In genomic region chr3:22315925-22316324, GRCh38 we compare ENCODE assay signal across 20 cellular contexts.
DNase-seq lines count a peak whose midpoint lies in the region; ATAC-seq and TF ChIP-seq lines count a peak whose summit lies in the region.
"Had no signal": no experiment of that assay in that cellular context is flagged by ENCODE, and none has a peak within 500 bp of the region (broad histone marks: within the 10 kb centered on the region; RNA-seq: fewer than 3 reads in every experiment).

No MANE protein-coding gene starts in this region.

- ATAC-seq in HG03354 (IDR thresholded peaks at IDR 0.05; ENCODE audit: poor library complexity, severe bottlenecking, unreplicated experiment): no peak
- no peak for ATAC-seq in activated T-helper 17 cell treated with anti-CD3 and anti-CD28 coated beads, Interleukin-2, amount 50 U/mL, for 72 hours (replicated peaks)
- ATAC-seq: GM12878 had no signal

- TF ChIP-seq CTCF in fibroblast of the aortic adventitia (IDR thresholded peaks at IDR 0.05; ENCODE audit: insufficient read depth, low read length) (no peak), osteocyte (IDR thresholded peaks at IDR 0.05) (no peak)

- H3K9me3 Mint-ChIP-seq in osteocyte (ENCODE audit: unreplicated experiment): no peaks in the 10 kb centered on the region
- peaks cover 14% of the 10 kb centered on the region for H3K9me3 Mint-ChIP-seq in activated T-helper 17 cell treated with anti-CD3 and anti-CD28 coated beads, Interleukin-2, amount 50 U/mL, for 72 hours

- H3K4me3 Mint-ChIP-seq in osteocyte (ENCODE audit: unreplicated experiment): no peak overlapping the region
- no peak overlapping the region for H3K4me3 Mint-ChIP-seq in activated T-helper 17 cell treated with anti-CD3 and anti-CD28 coated beads, Interleukin-2, amount 50 U/mL, for 72 hours
- H3K4me3 Mint-ChIP-seq: CD4-positive, alpha-beta T cell had no signal

- peaks cover 6% of the 10 kb centered on the region for H3K4me1 Mint-ChIP-seq in osteocyte (ENCODE audit: unreplicated experiment)
- no peaks in the 10 kb centered on the region for H3K4me1 Mint-ChIP-seq in activated T-helper 17 cell treated with anti-CD3 and anti-CD28 coated beads, Interleukin-2, amount 50 U/mL, for 72 hours

- H3K4me3 ChIP-seq in fibroblast of the aortic adventitia (ENCODE audit: low read depth, low read length): no peak overlapping the region
- H3K4me3 ChIP-seq: BLaER1, GM12878, HAP-1, Peyer's patch, SJCRH30 had no signal

- H3K36me3 Mint-ChIP-seq in osteocyte (ENCODE audit: unreplicated experiment): no peaks in the 10 kb centered on the region
- H3K36me3 Mint-ChIP-seq in activated T-helper 17 cell treated with anti-CD3 and anti-CD28 coated beads, Interleukin-2, amount 50 U/mL, for 72 hours (ENCODE audit: low read depth): no peaks in the 10 kb centered on the region

- H3K27me3 Mint-ChIP-seq in osteocyte (ENCODE audit: unreplicated experiment): no peaks in the 10 kb centered on the region
- H3K27me3 Mint-ChIP-seq in activated T-helper 17 cell treated with anti-CD3 and anti-CD28 coated beads, Interleukin-2, amount 50 U/mL, for 72 hours: no peaks in the 10 kb centered on the region
- H3K27me3 Mint-ChIP-seq: CD4-positive, alpha-beta T cell had no signal

- DNase-seq in HS-27A (ENCODE audit: low read depth) (peak; percentile 46), SW480 (ENCODE audit: low spot score) (peak; percentile 2), fibroblast of the aortic adventitia (ENCODE audit: low read depth) (peak; percentile 20), epidermal melanocyte (ENCODE audit: insufficient read length, low spot score) (no peak), osteocyte (ENCODE audit: extremely low spot score, unreplicated experiment) (no peak)
- DNase-seq: ACHN; CD4-positive, alpha-beta T cell; COR-L47; DMS79 treated with DMSO at 0.1 percent for 48 hours; Karpas-422; NCI-H187; NCI-H510A treated with DMSO at 0.1 percent for 48 hours; NCI-H774; Peyer's patch; SJCRH30 had no signal

- H3K27ac Mint-ChIP-seq in osteocyte (ENCODE audit: unreplicated experiment): no peak overlapping the region
- H3K27ac Mint-ChIP-seq in activated T-helper 17 cell treated with anti-CD3 and anti-CD28 coated beads, Interleukin-2, amount 50 U/mL, for 72 hours: no peak overlapping the region
- H3K27ac Mint-ChIP-seq: CD4-positive, alpha-beta T cell had no signal

Comparison
In these comparisons a context has a peak if more than half of its experiments do, and no peak if none do; other contexts are left out.
1. DNase-seq: peak in HS-27A (single experiment), SW480 (single experiment) and fibroblast of the aortic adventitia (single experiment); none in epidermal melanocyte (single experiment) and osteocyte (single experiment).